Comparison of ENCODE assay signal across 5 cellular contexts in the genomic region with DNA sequence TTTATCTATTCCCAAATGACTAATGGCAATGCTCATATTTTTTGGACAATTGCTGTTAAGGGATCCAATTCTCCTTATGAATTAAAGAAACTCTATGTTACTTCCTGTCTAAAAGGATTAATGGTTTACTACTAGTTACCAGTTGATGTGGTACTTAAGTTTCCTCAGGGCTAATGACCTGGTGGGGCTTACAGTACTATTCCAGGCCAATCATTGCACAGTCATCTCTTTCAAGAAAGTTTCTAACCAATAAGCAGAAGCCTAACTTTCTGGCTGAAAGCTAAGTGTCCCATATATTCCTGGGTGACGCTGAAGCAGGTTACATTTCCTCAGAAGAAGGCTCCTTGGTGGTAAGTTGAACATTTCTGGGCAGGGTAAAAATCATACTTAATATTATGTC. TPM values are rescaled to one million over a fixed set of nuclear protein-coding genes. Genes with fewer than 3 reads are reported as not detected.
"Had no signal": no experiment of that assay in that cellular context is flagged by ENCODE, and none has a peak within 500 bp of the region (broad histone marks: within the 10 kb centered on the region; RNA-seq: fewer than 3 reads in every experiment).

Gene SLC12A1, plus strand, starts transcription at position 322 of the 400 bp plus-strand sequence. CDS start 1,418 bp downstream, outside the sequence.

- DNase-seq: H9, HCEC 1CT, IMR-90 had no signal

- H3K4me3 ChIP-seq: GM23338 had no signal

RNA-seq across cellular contexts. Expression of gene SLC12A1, which starts in this region (rescaled TPM):
- total RNA-seq: HT-29, IMR-90 had no signal
